Comparison of ENCODE assay signal across 8 cellular contexts in the genomic region with DNA sequence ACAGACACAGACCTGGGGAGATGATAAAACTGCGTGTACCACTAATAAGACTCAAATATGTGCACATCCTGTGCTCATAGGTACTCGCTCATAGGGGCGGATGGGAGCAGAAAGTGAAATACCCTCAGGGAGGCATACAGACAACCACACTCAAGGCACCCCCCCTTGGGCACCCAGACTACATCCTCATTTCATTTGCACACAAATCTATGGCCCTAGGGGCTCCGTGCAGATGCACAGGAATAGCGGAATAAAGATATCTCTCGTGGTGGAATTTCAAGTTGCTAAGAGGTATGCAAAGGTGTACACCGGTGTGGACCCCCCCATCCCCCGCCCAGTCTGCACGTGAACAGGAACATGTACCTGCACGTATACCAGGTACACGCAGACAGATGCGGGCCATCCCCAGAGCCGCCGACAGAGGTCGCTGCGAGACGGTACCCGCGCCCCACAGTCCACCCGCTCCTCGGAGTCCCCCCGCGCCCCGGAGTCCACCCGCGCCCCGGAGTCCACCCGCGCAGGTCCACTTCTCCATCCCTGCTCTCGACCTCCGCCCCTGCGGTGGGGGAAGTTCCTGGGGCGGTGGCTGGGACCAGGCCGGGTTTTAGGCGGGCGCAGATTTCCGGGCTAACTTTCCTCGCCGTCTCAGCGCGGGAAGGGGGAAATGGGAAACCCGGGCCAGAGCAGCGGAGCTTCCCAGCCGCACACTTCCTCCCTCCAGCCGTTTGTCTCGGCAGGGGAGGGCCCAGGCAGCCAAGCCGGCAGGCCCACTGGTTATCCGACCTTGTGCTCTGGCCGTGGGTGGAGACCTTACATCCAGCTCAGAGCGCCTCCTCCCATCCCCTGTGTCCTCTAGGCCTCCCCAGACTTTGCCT. TPM values are rescaled to one million over a fixed set of nuclear protein-coding genes. Genes with fewer than 3 reads are reported as not detected.
DNase-seq lines count a peak whose midpoint lies in the region; ATAC-seq, FAIRE-seq and TF ChIP-seq lines count a peak whose summit lies in the region.

No MANE protein-coding gene starts in this region.

- H4K20me1 ChIP-seq in Karpas-422 (ENCODE audit: insufficient read depth, low read depth, low read length): no peaks in the 10 kb centered on the region

- H3K27ac ChIP-seq in Karpas-422 (ENCODE audit: low read length): peak overlapping the region; percentile 63; the same call in 1 of the 2 replicates

- TF ChIP-seq CTCF in WI38 (IDR thresholded peaks at IDR 0.05; ENCODE audit: low read depth, low read length) (peak; percentile 72), bronchial epithelial cell (IDR thresholded peaks at IDR 0.05; ENCODE audit: insufficient read depth, low read length, severe bottlenecking) (peak; percentile 88)

- peak; percentile 87 for DNase-seq in D341Med (ENCODE audit: low spot score)
- peak; percentile 86 for DNase-seq in Karpas-422
- DNase-seq in bronchial epithelial cell (ENCODE audit: low read depth): peak; percentile 31
- DNase-seq in kidney glomerular epithelial cell (lab: John Stamatoyannopoulos, UW): peak; percentile 33
- DNase-seq in stimulated activated CD4-positive, alpha-beta T cell treated with anti-CD3 and anti-CD28 coated beads, Interleukin-2, amount 100 ng/mL, for 4 hours (ENCODE audit: low read depth): peak; percentile 61
- no peak for DNase-seq in NCI-H2029 treated with DMSO at 0.1 percent for 48 hours (lab: John Stamatoyannopoulos, UW)

- H3K4me3 ChIP-seq in Karpas-422 (ENCODE audit: low read length) (peak overlapping the region; percentile 66), WI38 (ENCODE audit: low read depth, low read length) (peak overlapping the region; percentile 57), bronchial epithelial cell (ENCODE audit: low read depth, low read length) (peak overlapping the region; percentile 48)

- no peak for FAIRE-seq in bronchial epithelial cell (lab: Jason Lieb, UNC)

- H3K4me1 ChIP-seq in Karpas-422 (ENCODE audit: low read length): peaks cover 36% of the 10 kb centered on the region

- H3K36me3 ChIP-seq in Karpas-422 (ENCODE audit: insufficient read depth, low read length): no peaks in the 10 kb centered on the region
- no peaks in the 10 kb centered on the region for H3K36me3 ChIP-seq in bronchial epithelial cell (ENCODE audit: control insufficient read depth, insufficient read depth, low read length)

- H3K4me2 ChIP-seq in Karpas-422 (ENCODE audit: low read depth, low read length, poor library complexity, severe bottlenecking): peak overlapping the region; percentile 80

- peak overlapping the region; percentile 97 for H2AFZ ChIP-seq in Karpas-422 (ENCODE audit: low read length)

- no peaks in the 10 kb centered on the region for H3K9me3 ChIP-seq in Karpas-422 (ENCODE audit: low read length)

- no peaks in the 10 kb centered on the region; the same call in 1 of the 2 replicates for H3K27me3 ChIP-seq in Karpas-422 (ENCODE audit: low read length)
- no peaks in the 10 kb centered on the region for H3K27me3 ChIP-seq in bronchial epithelial cell (ENCODE audit: control insufficient read depth, insufficient read depth, low read length)

- no peaks in the 10 kb centered on the region for H3K9me2 ChIP-seq in Karpas-422 (replicated peaks; ENCODE audit: insufficient read depth, low read length)

- no peaks in the 10 kb centered on the region for H3K79me2 ChIP-seq in Karpas-422 (ENCODE audit: low read length)

- peak overlapping the region; percentile 64 for H3K9ac ChIP-seq in Karpas-422 (ENCODE audit: low read length)

- peak; percentile 51 for ATAC-seq in GM21423 (IDR thresholded peaks at IDR 0.05; ENCODE audit: unreplicated experiment)

RNA-seq across cellular contexts. Expression of gene IL12B, which starts 1.0 kb away (rescaled TPM):
- not detected in 2 replicates for total RNA-seq in Karpas-422 (2014; rRNA removed; shearing (Covaris generic); ENCODE audit: low replicate concordance)
- total RNA-seq in bronchial epithelial cell: under 0.01 TPM in 1 of 2 replicates, not detected in the other
